Comparison of ENCODE assay signal across 8 cellular contexts in genomic region chr12:26121841-26122680, GRCh38. TPM values are rescaled to one million over a fixed set of nuclear protein-coding genes. Genes with fewer than 3 reads are reported as not detected.
DNase-seq lines count a peak whose midpoint lies in the region; ATAC-seq and TF ChIP-seq lines count a peak whose summit lies in the region.

No MANE protein-coding gene starts in this region.

- peaks cover 33 to 46% (median 37%) of the 10 kb centered on the region in 3 donors for H3K4me1 Mint-ChIP-seq in IgD-negative memory B cell
- H3K4me1 Mint-ChIP-seq in activated CD4-positive, alpha-beta memory T cell treated with anti-CD3 and anti-CD28 coated beads for 36 hours (ENCODE audit: low read depth): peaks cover 32% of the 10 kb centered on the region
- H3K4me1 Mint-ChIP-seq in natural killer cell treated with Interleukin-12 subunit alpha and Interleukin-12 subunit beta and Interleukin-15 and Interleukin-18, amount 100 ng/mL, for 72 hours (ENCODE audit: low read depth in 2 of 2): peaks cover 18 to 29% of the 10 kb centered on the region in 2 donors

- no peaks in the 10 kb centered on the region for H3K9me2 ChIP-seq in SK-N-SH

- peaks cover 23% of the 10 kb centered on the region for H3F3A ChIP-seq in SK-N-SH (replicated peaks; ENCODE audit: insufficient read depth)

- TF ChIP-seq CTCF in SK-N-SH (IDR thresholded peaks at IDR 0.05): no peak

- POLR2A ChIA-PET in SK-N-SH (lab: Yijun Ruan, JAX): interaction anchor here (0.6 to 1.1 kb wide), 2 partner anchors 492 to 530 kb away, joined by 3 read pairs; no protein-coding TSS in a partner anchor
- POLR2A ChIA-PET in activated CD4-positive, alpha-beta memory T cell treated with anti-CD3 and anti-CD28 coated beads for 36 hours (lab: Charles Lee): interaction anchor here (1.2 kb wide), 1 partner anchor 711 kb away, joined by 4 read pairs; the partner anchor contains the start of gene ITPR2

- intact Hi-C loops in activated CD4-positive, alpha-beta memory T cell treated with anti-CD3 and anti-CD28 coated beads for 36 hours (cut with micrococcal nuclease): loop anchor here (5.0 to 10.0 kb wide), 2 partner anchors 167 to 400 kb away; partner anchors contain the start of gene RASSF8

- no peaks in the 10 kb centered on the region for H3K27me3 Mint-ChIP-seq in IgD-negative memory B cell
- peaks cover 70% of the 10 kb centered on the region for H3K27me3 Mint-ChIP-seq in activated CD4-positive, alpha-beta memory T cell treated with anti-CD3 and anti-CD28 coated beads for 36 hours
- H3K27me3 Mint-ChIP-seq in natural killer cell treated with Interleukin-12 subunit alpha and Interleukin-12 subunit beta and Interleukin-15 and Interleukin-18, amount 100 ng/mL, for 72 hours: peaks cover 55 to 64% of the 10 kb centered on the region in 2 donors

- H3K4me3 ChIP-seq in SK-N-SH (ENCODE audit: low read depth in 2 of 2, low read length in 1 of 2) (peak overlapping the region; percentile 65 to 80), esophagus (ENCODE audit: low read depth in 1 of 2, low read length in 2 of 2) (peak overlapping the region; percentile 61 to 62)

- H4K20me1 ChIP-seq in SK-N-SH (ENCODE audit: insufficient read depth): no peaks in the 10 kb centered on the region

- H3K9me3 ChIP-seq in SK-N-SH: no peaks in the 10 kb centered on the region
- no peaks in the 10 kb centered on the region for H3K9me3 ChIP-seq in esophagus (ENCODE audit: control insufficient read depth in 2 of 2, insufficient read depth in 1 of 2, low read depth in 1 of 2, low read length in 1 of 2)

- no peaks in the 10 kb centered on the region for H3K27me3 ChIP-seq in SK-N-SH (ENCODE audit: insufficient read depth)
- peaks cover 0 to 3% of the 10 kb centered on the region in 2 donors for H3K27me3 ChIP-seq in esophagus (ENCODE audit: control insufficient read depth in 1 of 2, insufficient read depth in 2 of 2, low read length in 2 of 2)

- H3K9ac ChIP-seq in SK-N-SH: peak overlapping the region; percentile 97

- peaks cover 23% of the 10 kb centered on the region for H3K79me2 ChIP-seq in SK-N-SH (ENCODE audit: insufficient read depth)

- H3K4me3 Mint-ChIP-seq in IgD-negative memory B cell: peak overlapping the region; percentile 97 to 98 (median 98)
- H3K4me3 Mint-ChIP-seq in activated CD4-positive, alpha-beta memory T cell treated with anti-CD3 and anti-CD28 coated beads for 36 hours: peak overlapping the region; percentile 45
- H3K4me3 Mint-ChIP-seq in natural killer cell treated with Interleukin-12 subunit alpha and Interleukin-12 subunit beta and Interleukin-15 and Interleukin-18, amount 100 ng/mL, for 72 hours: peak overlapping the region; percentile 73

- peak overlapping the region; percentile 98 for H3K4me2 ChIP-seq in SK-N-SH

- TF ChIP-seq EP300 in SK-N-SH (IDR thresholded peaks at IDR 0.05; ENCODE audit: borderline replicate concordance in 1 of 2, low read depth in 1 of 2, low read length in 1 of 2): no peak

- ATAC-seq in SK-N-SH treated with all-trans-retinoic acid at 6 μM for 48 hours: no peak
- ATAC-seq in natural killer cell treated with Interleukin-12 subunit alpha and Interleukin-12 subunit beta and Interleukin-15 and Interleukin-18, amount 100 ng/mL, for 72 hours: peak; percentile 76 to 81

- H3K4me1 ChIP-seq in SK-N-SH (ENCODE audit: control insufficient read depth in 1 of 2, insufficient read depth in 2 of 2, low read depth in 1 of 2, low read length in 1 of 2) (peaks cover 8 to 21% of the 10 kb centered on the region in 2 experiments; a peak in 3 of 4 replicates), esophagus (ENCODE audit: control insufficient read depth in 2 of 2, insufficient read depth in 2 of 2, low read length in 1 of 2) (peaks cover 0 to 7% of the 10 kb centered on the region in 2 donors)

- H3K27ac Mint-ChIP-seq in IgD-negative memory B cell: peak overlapping the region; percentile 89 to 99 (median 95)
- no peak overlapping the region for H3K27ac Mint-ChIP-seq in activated CD4-positive, alpha-beta memory T cell treated with anti-CD3 and anti-CD28 coated beads for 36 hours
- H3K27ac Mint-ChIP-seq in natural killer cell treated with Interleukin-12 subunit alpha and Interleukin-12 subunit beta and Interleukin-15 and Interleukin-18, amount 100 ng/mL, for 72 hours: no peak overlapping the region

- WGBS in SK-N-SH (ENCODE audit: low lambda C conversion rate): 12% methylated on average over 38 of the region's 94 CpGs
- 2 to 3% methylated on average over 46 to 94 of the region's 94 CpGs for WGBS in esophagus, 2 donors

- peak overlapping the region in 1 of 2 experiments; percentile 69; a peak in 1 of 4 replicates for H3K27ac ChIP-seq in SK-N-SH (ENCODE audit: low read depth in 2 of 2, low read length in 1 of 2)
- peak overlapping the region; percentile 87 to 90 for H3K27ac ChIP-seq in esophagus (ENCODE audit: low read depth in 2 of 2, low read length in 1 of 2)

- CTCF ChIA-PET in SK-N-SH (lab: Yijun Ruan, JAX): interaction anchor here (0.6 to 10.1 kb wide), 32 partner anchors 7 to 1011 kb away, joined by 3 to 64 read pairs (median 4); partner anchors contain the start of gene SSPN
- CTCF ChIA-PET in activated CD4-positive, alpha-beta memory T cell treated with anti-CD3 and anti-CD28 coated beads for 36 hours (lab: Charles Lee): interaction anchor here (0.7 to 3.8 kb wide), 3 partner anchors 24 to 1452 kb away, joined by 3 to 12 read pairs (median 4); no protein-coding TSS in a partner anchor

- DNase-seq in SK-N-SH (peak; percentile 76), NCI-H1048 (lab: John Stamatoyannopoulos, UW) (no peak)
- DNase-seq in activated CD4-positive, alpha-beta memory T cell treated with anti-CD3 and anti-CD28 coated beads for 36 hours: peak; percentile 36
- DNase-seq in natural killer cell treated with Interleukin-12 subunit alpha and Interleukin-12 subunit beta and Interleukin-15 and Interleukin-18, amount 100 ng/mL, for 72 hours (ENCODE audit: low spot score): peak; percentile 71
- no peak for DNase-seq in effector CD4-positive, alpha-beta T cell

- peaks cover 4% of the 10 kb centered on the region for H3K36me3 Mint-ChIP-seq in IgD-negative memory B cell
- H3K36me3 Mint-ChIP-seq in activated CD4-positive, alpha-beta memory T cell treated with anti-CD3 and anti-CD28 coated beads for 36 hours: no peaks in the 10 kb centered on the region
- no peaks in the 10 kb centered on the region for H3K36me3 Mint-ChIP-seq in natural killer cell treated with Interleukin-12 subunit alpha and Interleukin-12 subunit beta and Interleukin-15 and Interleukin-18, amount 100 ng/mL, for 72 hours

- no peak for TF ChIP-seq RAD21 in SK-N-SH (IDR thresholded peaks at IDR 0.05; ENCODE audit: low read length)

- H2AFZ ChIP-seq in SK-N-SH (ENCODE audit: low read depth): no peak overlapping the region; the same call in 1 of the 2 replicates

- no peaks in the 10 kb centered on the region for H3K9me3 Mint-ChIP-seq in IgD-negative memory B cell
- no peaks in the 10 kb centered on the region for H3K9me3 Mint-ChIP-seq in activated CD4-positive, alpha-beta memory T cell treated with anti-CD3 and anti-CD28 coated beads for 36 hours
- H3K9me3 Mint-ChIP-seq in natural killer cell treated with Interleukin-12 subunit alpha and Interleukin-12 subunit beta and Interleukin-15 and Interleukin-18, amount 100 ng/mL, for 72 hours: no peaks in the 10 kb centered on the region

- H3K36me3 ChIP-seq in SK-N-SH (replicated peaks in 1 of 2; ENCODE audit: control insufficient read depth in 1 of 2, insufficient read depth in 2 of 2, low read length in 1 of 2) (no peaks in the 10 kb centered on the region), esophagus (ENCODE audit: control insufficient read depth in 2 of 2, insufficient read depth in 2 of 2, low read length in 1 of 2) (no peaks in the 10 kb centered on the region)

TF ChIP-seq in SK-N-SH, 30 proteins besides CTCF, POLR2A, EP300 and RAD21:
- TF ChIP-seq TEAD4 (IDR thresholded peaks at IDR 0.05; ENCODE audit: borderline replicate concordance, insufficient read depth) (no peak), TCF12 (IDR thresholded peaks at IDR 0.05) (no peak), YY1 (IDR thresholded peaks at IDR 0.05; ENCODE audit: low read depth) (no peak), GATA2 (CRISPR knock-in tag; IDR thresholded peaks at IDR 0.05) (no peak), JUND (IDR thresholded peaks at IDR 0.05) (no peak), GABPA (IDR thresholded peaks at IDR 0.05; ENCODE audit: low read depth) (no peak)

TF ChIP-seq in SK-N-SH treated with all-trans-retinoic acid at 6 μM for 48 hours, 23 proteins besides CTCF, POLR2A, EP300 and RAD21 (continues in another document):
- TF ChIP-seq RARB (CRISPR knock-in tag; IDR thresholded peaks at IDR 0.05) (no peak), ZNF8 (CRISPR knock-in tag; IDR thresholded peaks at IDR 0.05) (no peak), ZNF70 (CRISPR knock-in tag; IDR thresholded peaks at IDR 0.05) (no peak), ZFP30 (CRISPR knock-in tag; IDR thresholded peaks at IDR 0.05) (no peak), ZFP3 (CRISPR knock-in tag; IDR thresholded peaks at IDR 0.05) (no peak)
- TF ChIP-seq, protein P1, sequence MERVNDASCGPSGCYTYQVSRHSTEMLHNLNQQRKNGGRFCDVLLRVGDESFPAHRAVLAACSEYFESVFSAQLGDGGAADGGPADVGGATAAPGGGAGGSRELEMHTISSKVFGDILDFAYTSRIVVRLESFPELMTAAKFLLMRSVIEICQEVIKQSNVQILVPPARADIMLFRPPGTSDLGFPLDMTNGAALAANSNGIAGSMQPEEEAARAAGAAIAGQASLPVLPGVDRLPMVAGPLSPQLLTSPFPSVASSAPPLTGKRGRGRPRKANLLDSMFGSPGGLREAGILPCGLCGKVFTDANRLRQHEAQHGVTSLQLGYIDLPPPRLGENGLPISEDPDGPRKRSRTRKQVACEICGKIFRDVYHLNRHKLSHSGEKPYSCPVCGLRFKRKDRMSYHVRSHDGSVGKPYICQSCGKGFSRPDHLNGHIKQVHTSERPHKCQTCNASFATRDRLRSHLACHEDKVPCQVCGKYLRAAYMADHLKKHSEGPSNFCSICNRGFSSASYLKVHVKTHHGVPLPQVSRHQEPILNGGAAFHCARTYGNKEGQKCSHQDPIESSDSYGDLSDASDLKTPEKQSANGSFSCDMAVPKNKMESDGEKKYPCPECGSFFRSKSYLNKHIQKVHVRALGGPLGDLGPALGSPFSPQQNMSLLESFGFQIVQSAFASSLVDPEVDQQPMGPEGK (CRISPR knock-in tag; IDR thresholded peaks at IDR 0.05; ENCODE audit: borderline replicate concordance): no peak

RNA-seq across cellular contexts. Expression of gene BHLHE41, which starts 2.8 kb away (rescaled TPM):
- 12.8 and 16.1 TPM in 2 replicates for polyA plus RNA-seq in SK-N-SH (2012; rRNA removed)
- 11.9 and 14.0 TPM in 2 replicates for polyA plus RNA-seq in SK-N-SH (2012; cell fraction: cytosol; rRNA removed)
- polyA plus RNA-seq in SK-N-SH (2012; cell fraction: nucleus; rRNA removed): 58.3 and 79.5 TPM in 2 replicates
- polyA plus RNA-seq in IgD-negative memory B cell: 19.0 TPM
- total RNA-seq in activated CD4-positive, alpha-beta memory T cell treated with anti-CD3 and anti-CD28 coated beads for 36 hours: not detected
- polyA plus RNA-seq in esophagus: 1 to 10 TPM in 1 of 2 donors, under 1 TPM in 1; 0.45 to 1.5 TPM
- total RNA-seq in natural killer cell treated with Interleukin-12 subunit alpha and Interleukin-12 subunit beta and Interleukin-15 and Interleukin-18, amount 100 ng/mL, for 72 hours: not detected

Comparison
In these comparisons a context has a peak if more than half of its experiments do, and no peak if none do; other contexts are left out.
1. DNase-seq: peak in SK-N-SH (single experiment), activated CD4-positive, alpha-beta memory T cell treated with anti-CD3 and anti-CD28 coated beads for 36 hours (single experiment) and natural killer cell treated with Interleukin-12 subunit alpha and Interleukin-12 subunit beta and Interleukin-15 and Interleukin-18, amount 100 ng/mL, for 72 hours (single experiment); none in NCI-H1048 (single experiment) and effector CD4-positive, alpha-beta T cell (single experiment).
2. H3K27ac Mint-ChIP-seq: peak in IgD-negative memory B cell (3 of 3); none in activated CD4-positive, alpha-beta memory T cell treated with anti-CD3 and anti-CD28 coated beads for 36 hours (single experiment) and natural killer cell treated with Interleukin-12 subunit alpha and Interleukin-12 subunit beta and Interleukin-15 and Interleukin-18, amount 100 ng/mL, for 72 hours (0 of 2).
3. H3K4me3 Mint-ChIP-seq: peak in every context shown above with its lines; median percentile 98 in IgD-negative memory B cell; 73 in natural killer cell treated with Interleukin-12 subunit alpha and Interleukin-12 subunit beta and Interleukin-15 and Interleukin-18, amount 100 ng/mL, for 72 hours; 45 in activated CD4-positive, alpha-beta memory T cell treated with anti-CD3 and anti-CD28 coated beads for 36 hours.